ENCODE assay signal across 18 cellular contexts in the genomic region with DNA sequence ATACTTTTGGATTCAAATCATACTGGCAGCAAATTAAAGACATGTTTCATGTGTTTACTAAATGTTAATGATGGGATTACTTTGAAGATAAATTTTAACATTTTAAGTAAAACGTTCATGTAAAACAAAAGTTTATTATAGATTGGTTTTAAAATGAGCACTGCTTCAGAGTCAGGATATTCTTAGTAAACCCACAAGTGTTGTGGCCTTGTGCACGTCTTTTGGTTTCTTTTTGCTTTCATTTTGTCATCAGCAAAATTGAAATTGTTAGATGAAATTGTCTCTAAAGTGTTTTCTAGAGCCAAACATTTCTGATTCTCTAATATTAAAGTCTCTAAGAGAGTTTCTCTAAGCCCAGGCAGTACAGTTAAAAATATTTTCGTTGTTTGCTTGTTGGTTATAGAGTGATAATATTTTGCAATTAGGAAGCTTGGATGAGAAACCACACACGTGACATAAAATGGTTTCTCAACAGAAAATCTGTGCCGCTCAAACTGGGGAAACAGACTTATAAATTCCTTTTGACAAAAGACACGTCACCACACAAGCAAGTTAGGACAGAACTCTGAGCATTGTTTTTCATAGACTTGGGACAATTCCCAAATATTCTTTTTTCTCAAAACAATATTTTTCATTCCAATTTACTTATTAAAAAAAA.
DNase-seq lines count a peak whose midpoint lies in the region; ATAC-seq and TF ChIP-seq lines count a peak whose summit lies in the region.
"Had no signal": no experiment of that assay in that cellular context is flagged by ENCODE, and none has a peak within 500 bp of the region (broad histone marks: within the 10 kb centered on the region; RNA-seq: fewer than 3 reads in every experiment).

No MANE protein-coding gene starts in this region.

- H3K9me3 ChIP-seq in IMR-90 (ENCODE audit: control insufficient read depth, insufficient read depth, low read length) = no peaks in the 10 kb centered on the region
- H3K9me3 ChIP-seq in trophoblast cell (ENCODE audit: insufficient read depth, low read depth, low read length) = no peaks in the 10 kb centered on the region

- TF ChIP-seq POLR2A in IMR-90 (IDR thresholded peaks at IDR 0.05; ENCODE audit: low read depth, low read length) = no peak

- H3K27me3 ChIP-seq in IMR-90 (ENCODE audit: control insufficient read depth, insufficient read depth, low read length) (no peaks in the 10 kb centered on the region), trophoblast cell (ENCODE audit: insufficient read depth, low read length) (no peaks in the 10 kb centered on the region)

- dilution Hi-C loops in IMR-90 (cut with HindIII; ENCODE audit: low sequenced_read_pairs, unreplicated experiment) = no loop called here

- peaks cover 20% of the 10 kb centered on the region for H3K9me1 ChIP-seq in IMR-90 (ENCODE audit: insufficient read depth, low read length)

- TF ChIP-seq RAD21 in IMR-90 (IDR thresholded peaks at IDR 0.05; ENCODE audit: low read length) = no peak

- H2AFZ ChIP-seq in IMR-90 (replicated peaks; ENCODE audit: low read length, poor library complexity) = no peak overlapping the region
- no peak overlapping the region for H2AFZ ChIP-seq in trophoblast cell (ENCODE audit: insufficient read depth, low read length, poor library complexity)
- H2AFZ ChIP-seq: GM23338 had no signal

- no peak overlapping the region for H2AK5ac ChIP-seq in IMR-90 (ENCODE audit: low read depth, low read length)
- no peak overlapping the region for H2AK5ac ChIP-seq in trophoblast cell (ENCODE audit: low read length)

- H3K4ac ChIP-seq in IMR-90 (ENCODE audit: low read depth, low read length) = no peak overlapping the region
- H3K4ac ChIP-seq in trophoblast cell (ENCODE audit: low read depth, low read length) = no peak overlapping the region

- H3K9ac ChIP-seq in IMR-90 (ENCODE audit: low read depth, low read length) (no peak overlapping the region), trophoblast cell (ENCODE audit: low read length) (no peak overlapping the region)

- no peak overlapping the region for H2BK12ac ChIP-seq in trophoblast cell (ENCODE audit: low read length)

- H2BK120ac ChIP-seq in IMR-90 (ENCODE audit: low read depth, low read length) (no peak overlapping the region), trophoblast cell (ENCODE audit: insufficient read depth, low read length, poor library complexity) (no peak overlapping the region)

- in situ Hi-C loops in IMR-90 (cut with MboI; ENCODE audit: low sequenced_read_pairs) = no loop called here
- in situ Hi-C loops in KBM-7 (cut with MboI; ENCODE audit: low pct_unique_long_range_greater_than_20kb, low sequenced_read_pairs) = no loop called here

- no peak overlapping the region for H4K5ac ChIP-seq in IMR-90 (ENCODE audit: low read depth, low read length)

- H4K91ac ChIP-seq in IMR-90 (ENCODE audit: insufficient read depth, low read depth, low read length) = no peak overlapping the region
- H4K91ac ChIP-seq in trophoblast cell (ENCODE audit: low read depth, low read length) = no peak overlapping the region

- CTCF ChIA-PET in IMR-90 (lab: Yijun Ruan, JAX) = no interaction called here

- H3K79me1 ChIP-seq in IMR-90 (ENCODE audit: low read depth in 1 of 2, low read length in 2 of 2) = peaks cover 36 to 78% of the 10 kb centered on the region in 2 experiments
- H3K79me1 ChIP-seq in trophoblast cell (ENCODE audit: low read length) = peaks cover 2% of the 10 kb centered on the region

- H4K8ac ChIP-seq in IMR-90 (ENCODE audit: low read depth in 2 of 2, low read length in 2 of 2) = no peak overlapping the region
- H4K8ac ChIP-seq in trophoblast cell (ENCODE audit: low read depth, low read length) = no peak overlapping the region

- intact Hi-C loops in IMR-90 (cut with micrococcal nuclease) = no loop called here

- H3K14ac ChIP-seq in IMR-90 (replicated peaks; ENCODE audit: low read depth, low read length) (no peak overlapping the region; the same call in 1 of the 2 replicates), trophoblast cell (ENCODE audit: low read length) (no peak overlapping the region)

- H3K4me1 ChIP-seq in IMR-90 (ENCODE audit: control insufficient read depth, insufficient read depth, low read length) = peaks cover 15% of the 10 kb centered on the region
- H3K4me1 ChIP-seq in trophoblast cell (ENCODE audit: control insufficient read depth in 1 of 2, insufficient read depth in 2 of 2, low read length in 2 of 2) = peaks cover 9 to 16% of the 10 kb centered on the region in 2 experiments

- no peak overlapping the region for H3K23ac ChIP-seq in IMR-90 (ENCODE audit: low read depth, low read length)
- no peak overlapping the region for H3K23ac ChIP-seq in trophoblast cell (ENCODE audit: low read length)

- peak; percentile 43 for DNase-seq in AG09309 (ENCODE audit: low read depth)
- no peak for DNase-seq in IMR-90
- DNase-seq in trophoblast cell = peak; percentile 50 to 70
- DNase-seq in COLO668 (lab: John Stamatoyannopoulos, UW; ENCODE audit: unreplicated experiment) = no peak
- no peak for DNase-seq in pons (ENCODE audit: low spot score)
- no peak for DNase-seq in KBM-7
- no peak for DNase-seq in cerebellar cortex (ENCODE audit: low spot score)
- DNase-seq: activated CD4-positive, alpha-beta memory T cell treated with anti-CD3 and anti-CD28 coated beads for 36 hours; activated effector memory CD4-positive, alpha-beta T cell treated with anti-CD3 and anti-CD28 coated beads, Interleukin-2, amount 50 U/mL, for 16 hours; AML-193; cerebellar nuclear complex; DMS79 treated with DMSO at 0.1 percent for 48 hours; foreskin melanocyte; MV-4-11; NCI-H446; nephron progenitor cell had no signal

- peaks cover 76% of the 10 kb centered on the region for H4K20me1 ChIP-seq in IMR-90 (ENCODE audit: insufficient read depth, low read length)

- no peak overlapping the region for H3K56ac ChIP-seq in IMR-90 (ENCODE audit: extremely low read depth, insufficient read depth, low read length)

- no peak overlapping the region for H2BK20ac ChIP-seq in IMR-90 (ENCODE audit: low read depth, low read length)

- TF ChIP-seq CTCF in AG09309 (IDR thresholded peaks at IDR 0.05; ENCODE audit: control insufficient read depth, insufficient read depth, low read depth, low read length, missing control alignments) = no peak
- no peak for TF ChIP-seq CTCF in IMR-90 (conservative IDR thresholded peaks at IDR 0.05; ENCODE audit: low read depth, low read length)

- H3K36me3 ChIP-seq in IMR-90 (ENCODE audit: control insufficient read depth, insufficient read depth, low read length) (no peaks in the 10 kb centered on the region), trophoblast cell (ENCODE audit: control insufficient read depth in 1 of 2, insufficient read depth in 2 of 2, low read length in 2 of 2) (peaks cover 0 to 2% of the 10 kb centered on the region in 2 experiments)

- no TSS peak for BruUV-seq in IMR-90 (replicated peaks; lab: Mats Ljungman, UMichigan)

- no peak overlapping the region for H2BK15ac ChIP-seq in IMR-90 (ENCODE audit: low read depth, low read length)

- H3K27ac ChIP-seq in IMR-90 (ENCODE audit: insufficient read depth, low read length) (no peak overlapping the region), trophoblast cell (ENCODE audit: low read depth, low read length) (no peak overlapping the region)

- no peak for ATAC-seq in IMR-90 (ENCODE audit: low read depth)
- ATAC-seq in esophagus mucosa = peak; percentile 67
- ATAC-seq: GM23338 had no signal

- 100% methylated on average over 1 of the region's 6 CpGs; no CpG with 5 or more reads in 1 of the 2 experiments for WGBS in IMR-90 (ENCODE audit: extremely low coverage in 2 of 2, insufficient read length in 1 of 2), 2 experiments
- WGBS in trophoblast cell (ENCODE audit: extremely low coverage, insufficient coverage, insufficient read length) = no CpG with 5 or more reads among the region's 6 CpGs

- no peak overlapping the region for H3K18ac ChIP-seq in IMR-90 (ENCODE audit: low read depth, low read length)
- H3K18ac ChIP-seq in trophoblast cell (ENCODE audit: low read length) = no peak overlapping the region

- H2AK9ac ChIP-seq in IMR-90 (replicated peaks; ENCODE audit: low read depth, low read length, poor library complexity) = no peak overlapping the region

- POLR2A ChIA-PET in IMR-90 (lab: Charles Lee; ENCODE audit: unreplicated experiment) = no interaction called here

- no peak overlapping the region for H3K4me3 ChIP-seq in AG09309 (ENCODE audit: control insufficient read depth, low read depth, low read length)
- no peak overlapping the region for H3K4me3 ChIP-seq in IMR-90 (ENCODE audit: insufficient read depth, low read depth, low read length)
- no peak overlapping the region for H3K4me3 ChIP-seq in trophoblast cell (ENCODE audit: low read depth, low read length)
- H3K4me3 ChIP-seq: GM23338 had no signal

- H2BK5ac ChIP-seq in IMR-90 (ENCODE audit: low read depth, low read length, poor library complexity, severe bottlenecking) (no peak overlapping the region), trophoblast cell (ENCODE audit: low read depth, low read length, poor library complexity) (no peak overlapping the region)

- peaks cover 9% of the 10 kb centered on the region for H3K79me2 ChIP-seq in trophoblast cell (ENCODE audit: control insufficient read depth, insufficient read depth, low read length, poor library complexity)

- H3K4me2 ChIP-seq in IMR-90 (ENCODE audit: low read depth, low read length) (peak overlapping the region; percentile 30; the same call in 1 of the 2 replicates), trophoblast cell (ENCODE audit: low read length) (no peak overlapping the region)
- H3K4me2 ChIP-seq: GM23338 had no signal

- no peak overlapping the region for H4K12ac ChIP-seq in trophoblast cell (ENCODE audit: low read depth, low read length)

TF ChIP-seq in IMR-90, 13 proteins besides CTCF, POLR2A, EP300 and RAD21 (continues in another document):
- TF ChIP-seq RFX5 (IDR thresholded peaks at IDR 0.05; ENCODE audit: low read depth, low read length) = no peak
- no peak for TF ChIP-seq FOS (IDR thresholded peaks at IDR 0.05; ENCODE audit: low read depth, low read length)
- no peak for TF ChIP-seq CHD1 (IDR thresholded peaks at IDR 0.05; ENCODE audit: low read depth, low read length)
- no peak for TF ChIP-seq RCOR1 (IDR thresholded peaks at IDR 0.05; ENCODE audit: insufficient replicate concordance, low read length)
- TF ChIP-seq MAZ (IDR thresholded peaks at IDR 0.05; ENCODE audit: borderline replicate concordance, low read depth, low read length) = no peak
- TF ChIP-seq, protein P1, sequence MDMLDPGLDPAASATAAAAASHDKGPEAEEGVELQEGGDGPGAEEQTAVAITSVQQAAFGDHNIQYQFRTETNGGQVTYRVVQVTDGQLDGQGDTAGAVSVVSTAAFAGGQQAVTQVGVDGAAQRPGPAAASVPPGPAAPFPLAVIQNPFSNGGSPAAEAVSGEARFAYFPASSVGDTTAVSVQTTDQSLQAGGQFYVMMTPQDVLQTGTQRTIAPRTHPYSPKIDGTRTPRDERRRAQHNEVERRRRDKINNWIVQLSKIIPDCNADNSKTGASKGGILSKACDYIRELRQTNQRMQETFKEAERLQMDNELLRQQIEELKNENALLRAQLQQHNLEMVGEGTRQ (IDR thresholded peaks at IDR 0.05; ENCODE audit: low read depth, low read length) = no peak
- no peak for TF ChIP-seq SMC3 (IDR thresholded peaks at IDR 0.05; ENCODE audit: low read depth, low read length)
- no peak for TF ChIP-seq NFE2L2 (IDR thresholded peaks at IDR 0.05; ENCODE audit: low read depth, low read length)

Comparison
In these comparisons a context has a peak if more than half of its experiments do, and no peak if none do; other contexts are left out.
1. DNase-seq: peak in AG09309 (single experiment) and trophoblast cell (2 of 2); none in IMR-90 (single experiment), COLO668 (single experiment), pons (single experiment), KBM-7 (single experiment) and cerebellar cortex (single experiment).